In the genomic region with DNA sequence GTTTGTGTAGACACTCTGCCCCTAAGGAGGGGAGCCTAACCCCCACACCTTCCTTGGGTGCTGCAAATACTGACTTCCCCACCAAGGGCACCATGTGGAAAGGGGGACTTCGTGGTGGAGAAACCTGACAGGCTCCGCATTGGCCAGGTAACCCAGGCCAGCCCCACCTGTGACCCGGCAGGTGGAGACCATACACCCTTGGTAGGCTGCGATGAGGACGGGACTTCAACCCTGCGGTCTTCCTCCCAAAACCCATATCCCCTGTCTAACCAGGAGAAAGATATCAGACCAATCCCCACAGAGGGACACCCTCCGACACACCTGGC, we compare ENCODE assay signal across 1 cellular context.
TF ChIP-seq lines count a peak whose summit lies in the region.

No MANE protein-coding gene starts in this region.

TF ChIP-seq in SK-N-SH, 30 proteins besides CTCF, POLR2A, EP300 and RAD21 (continued from another document):
- no peak for TF ChIP-seq MXI1 (IDR thresholded peaks at IDR 0.05; ENCODE audit: low read depth, low read length)
- no peak for TF ChIP-seq YY1 (IDR thresholded peaks at IDR 0.05; ENCODE audit: low read depth)
- TF ChIP-seq POLR2AphosphoS5 (IDR thresholded peaks at IDR 0.05; ENCODE audit: low read depth, low read length): no peak
- no peak for TF ChIP-seq NFIC (IDR thresholded peaks at IDR 0.05; ENCODE audit: borderline replicate concordance)
- TF ChIP-seq SIN3A (IDR thresholded peaks at IDR 0.05; ENCODE audit: borderline replicate concordance, low read depth, low read length): no peak
- no peak for TF ChIP-seq GATA2 (CRISPR knock-in tag; IDR thresholded peaks at IDR 0.05)
- no peak for TF ChIP-seq TAF1 (IDR thresholded peaks at IDR 0.05; ENCODE audit: borderline replicate concordance, low read depth, low read length)
TF ChIP-seq in SK-N-SH: peak in this region for 0.
